16 cellular contexts compared by ENCODE assay signal in the genomic region with DNA sequence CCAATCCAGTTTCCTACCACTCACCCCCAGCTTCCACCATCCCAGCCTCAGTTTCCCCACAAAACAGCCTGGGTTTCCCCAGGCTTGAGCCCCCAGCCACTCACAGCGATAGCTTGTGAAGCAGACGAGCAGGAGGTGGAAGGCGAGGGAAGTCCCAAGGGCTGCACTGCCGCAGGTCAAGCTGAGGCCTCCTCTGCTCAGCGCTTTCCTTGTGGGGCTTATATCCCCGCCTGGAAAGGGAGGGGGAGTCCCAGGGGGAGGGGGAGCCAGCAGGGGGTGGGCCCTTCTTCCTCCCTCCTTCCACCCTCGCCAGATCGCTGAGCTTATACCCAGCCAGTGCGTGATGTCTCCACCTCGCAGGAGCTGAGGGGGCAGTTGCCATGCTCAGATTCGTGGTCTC. TPM values are rescaled to one million over a fixed set of nuclear protein-coding genes. Genes with fewer than 3 reads are reported as not detected.
DNase-seq lines count a peak whose midpoint lies in the region; ATAC-seq and TF ChIP-seq lines count a peak whose summit lies in the region.
"Had no signal": no experiment of that assay in that cellular context is flagged by ENCODE, and none has a peak within 500 bp of the region (broad histone marks: within the 10 kb centered on the region; RNA-seq: fewer than 3 reads in every experiment).

A gene (minus strand): TSS at position 195 of the 400 bp plus-strand sequence. CDS start 457 bp downstream, outside the sequence.

- H3K27ac ChIP-seq in CD8-positive, alpha-beta T cell (ENCODE audit: low read depth, low read length), result no peak within 1 kb of the TSS
- H3K27ac ChIP-seq in SJCRH30, result no peak within 1 kb of the TSS
- H3K27ac ChIP-seq in hepatocyte, result no peak within 1 kb of the TSS
- no peak within 1 kb of the TSS for H3K27ac ChIP-seq in PC-3 (ENCODE audit: low read length)
- H3K27ac ChIP-seq: C4-2B, Peyer's patch had no signal

- no peak within 1 kb of the TSS for H3K9ac ChIP-seq in PC-3 (ENCODE audit: low read length)

- H3K36me3 Mint-ChIP-seq in CD8-positive, alpha-beta T cell, result no peaks in the 10 kb centered on the region
- no peaks in the 10 kb centered on the region for H3K36me3 Mint-ChIP-seq in natural killer cell

- H3K79me2 ChIP-seq in hepatocyte (no peaks in the 10 kb centered on the region), PC-3 (ENCODE audit: low read length) (no peaks in the 10 kb centered on the region)

- no peak for ATAC-seq in CD8-positive, alpha-beta T cell
- ATAC-seq in natural killer cell (no peak), PC-3 (no peak), HG03175 (IDR thresholded peaks at IDR 0.05; ENCODE audit: unreplicated experiment) (no peak)

- intact Hi-C loops in CD8-positive, alpha-beta T cell (cut with DNase I, micrococcal nuclease), result no loop called here
- intact Hi-C loops in natural killer cell (cut with micrococcal nuclease) (no loop called here), PC-3 (cut with micrococcal nuclease) (no loop called here)

- H4K20me1 ChIP-seq in hepatocyte (ENCODE audit: insufficient read depth, poor library complexity, severe bottlenecking) (no peaks in the 10 kb centered on the region), PC-3 (ENCODE audit: low read length) (no peaks in the 10 kb centered on the region)

- no peaks in the 10 kb centered on the region for H3K9me3 ChIP-seq in CD8-positive, alpha-beta T cell (ENCODE audit: low read length)
- H3K9me3 ChIP-seq in SJCRH30 (replicated peaks), result no peaks in the 10 kb centered on the region
- H3K9me3 ChIP-seq in hepatocyte (ENCODE audit: low read depth), result no peaks in the 10 kb centered on the region
- H3K9me3 ChIP-seq in PC-3 (ENCODE audit: low read length), result no peaks in the 10 kb centered on the region
- H3K9me3 ChIP-seq: Peyer's patch had no signal

- POLR2A ChIA-PET in CD8-positive, alpha-beta T cell (lab: Charles Lee), result no interaction called here
- POLR2A ChIA-PET in PC-3 (lab: Charles Lee; ENCODE audit: unreplicated experiment), result no interaction called here

- no peak for TF ChIP-seq CTCF in CD8-positive, alpha-beta T cell (IDR thresholded peaks at IDR 0.05)
- TF ChIP-seq CTCF in hepatocyte (IDR thresholded peaks at IDR 0.05; ENCODE audit: poor library complexity) (no peak), natural killer cell (IDR thresholded peaks at IDR 0.05) (no peak), PC-3 (conservative IDR thresholded peaks at IDR 0.05; ENCODE audit: low read depth, low read length) (no peak)

- peaks cover 12% of the 10 kb centered on the region for H3K27me3 ChIP-seq in CD8-positive, alpha-beta T cell (ENCODE audit: insufficient read depth, low read length)
- H3K27me3 ChIP-seq in SJCRH30 (peaks cover 17% of the 10 kb centered on the region; the same call in 1 of the 2 replicates), hepatocyte (peaks cover 67% of the 10 kb centered on the region), PC-3 (ENCODE audit: low read length) (no peaks in the 10 kb centered on the region)

- H3K4me3 ChIP-seq in CD8-positive, alpha-beta T cell (ENCODE audit: low read depth, low read length), result no peak within 1 kb of the TSS
- H3K4me3 ChIP-seq in SJCRH30, result peak within 1 kb of the TSS; percentile 8; the same call in 1 of the 2 replicates
- no peak within 1 kb of the TSS for H3K4me3 ChIP-seq in hepatocyte
- no peak within 1 kb of the TSS for H3K4me3 ChIP-seq in PC-3 (ENCODE audit: low read length)
- H3K4me3 ChIP-seq: Peyer's patch had no signal

- H3K4me2 ChIP-seq in hepatocyte (peak within 1 kb of the TSS; percentile 68), PC-3 (ENCODE audit: low read length) (no peak within 1 kb of the TSS)

- H2AFZ ChIP-seq in hepatocyte (no peak within 1 kb of the TSS), PC-3 (ENCODE audit: low read length) (no peak within 1 kb of the TSS)

- H3K4me1 ChIP-seq in CD8-positive, alpha-beta T cell (ENCODE audit: insufficient read depth, low read length), result no peaks in the 10 kb centered on the region
- H3K4me1 ChIP-seq in SJCRH30 (no peaks in the 10 kb centered on the region), hepatocyte (ENCODE audit: insufficient read depth) (peaks cover 11% of the 10 kb centered on the region), PC-3 (ENCODE audit: insufficient read depth, low read length) (no peaks in the 10 kb centered on the region)

- H3K9me2 ChIP-seq in hepatocyte (replicated peaks; ENCODE audit: insufficient read depth) (no peaks in the 10 kb centered on the region), PC-3 (replicated peaks; ENCODE audit: low read length) (no peaks in the 10 kb centered on the region)

- BruUV-seq in PC-3 (replicated peaks; lab: Mats Ljungman, UMichigan), result no TSS peak

- CTCF ChIA-PET in CD8-positive, alpha-beta T cell (lab: Charles Lee), result no interaction called here
- CTCF ChIA-PET in PC-3 (lab: Charles Lee), result no interaction called here

- H3K27me3 Mint-ChIP-seq in CD8-positive, alpha-beta T cell (ENCODE audit: low read depth), result peaks cover 48% of the 10 kb centered on the region
- peaks cover 34 to 41% of the 10 kb centered on the region in 2 donors for H3K27me3 Mint-ChIP-seq in natural killer cell (ENCODE audit: low read depth in 2 of 2)

- H3K4me3 Mint-ChIP-seq in CD8-positive, alpha-beta T cell, result peak within 1 kb of the TSS; percentile 29
- H3K4me3 Mint-ChIP-seq in natural killer cell, result peak within 1 kb of the TSS; percentile 13

- no peaks in the 10 kb centered on the region for H3F3A ChIP-seq in PC-3 (ENCODE audit: low read length, unreplicated experiment)

- WGBS in hepatocyte (ENCODE audit: low lambda C conversion rate, missing lambda C conversion rate), result 52% methylated on average over 9 of the region's 11 CpGs

- H3K9me3 Mint-ChIP-seq in CD8-positive, alpha-beta T cell, result no peaks in the 10 kb centered on the region
- no peaks in the 10 kb centered on the region for H3K9me3 Mint-ChIP-seq in natural killer cell

- no peaks in the 10 kb centered on the region for H3K4me1 Mint-ChIP-seq in CD8-positive, alpha-beta T cell (ENCODE audit: low read depth)
- H3K4me1 Mint-ChIP-seq in natural killer cell, result peaks cover 5 to 9% of the 10 kb centered on the region in 2 donors

- H3K36me3 ChIP-seq in CD8-positive, alpha-beta T cell (ENCODE audit: insufficient read depth, low read length), result no peaks in the 10 kb centered on the region
- no peaks in the 10 kb centered on the region for H3K36me3 ChIP-seq in SJCRH30
- no peaks in the 10 kb centered on the region for H3K36me3 ChIP-seq in hepatocyte (replicated peaks; ENCODE audit: insufficient read depth, low read depth)
- H3K36me3 ChIP-seq in PC-3 (ENCODE audit: low read depth, low read length), result no peaks in the 10 kb centered on the region
- H3K36me3 ChIP-seq: Peyer's patch had no signal

- DNase-seq in CD8-positive, alpha-beta T cell, result no peak
- DNase-seq in SJCRH30 (no peak), hepatocyte (ENCODE audit: low spot score) (no peak), natural killer cell (no peak), PC-3 (no peak)
- DNase-seq in activated CD4-positive, alpha-beta T cell treated with anti-CD3 and anti-CD28 coated beads for 48 hours, result no peak
- no peak for DNase-seq in central memory CD4-positive, alpha-beta T cell
- DNase-seq: activated naive CD4-positive, alpha-beta T cell treated with Interleukin-2 at 50 U/mL for 16 hours; caudate nucleus; Peyer's patch; right cardiac atrium had no signal

- no peak within 1 kb of the TSS for H3K27ac Mint-ChIP-seq in CD8-positive, alpha-beta T cell
- no peak within 1 kb of the TSS for H3K27ac Mint-ChIP-seq in natural killer cell

RNA-seq across cellular contexts. Expression of the gene that starts here (rescaled TPM):
- not detected for total RNA-seq in CD8-positive, alpha-beta T cell
- total RNA-seq in SJCRH30 (2014; rRNA removed; shearing (Covaris generic)), result not detected in 2 replicates
- 3.2 TPM in 1 of 2 replicates, not detected in the other for total RNA-seq in hepatocyte
- polyA plus RNA-seq in hepatocyte, result 0.28 and 16.9 TPM in 2 replicates
- total RNA-seq in natural killer cell, result not detected
- total RNA-seq in PC-3 (2014; rRNA removed), result not detected in 2 replicates
- total RNA-seq: G401; right cardiac atrium; T-helper 2 cell treated with Interferon-gamma antibody and Interleukin-4, amounts not matched to agents 100 ng/mL and 5 ng/mL, for 36 hours had no signal
- polyA plus RNA-seq: esophagus, right cardiac atrium had no signal
